In the genomic region with DNA sequence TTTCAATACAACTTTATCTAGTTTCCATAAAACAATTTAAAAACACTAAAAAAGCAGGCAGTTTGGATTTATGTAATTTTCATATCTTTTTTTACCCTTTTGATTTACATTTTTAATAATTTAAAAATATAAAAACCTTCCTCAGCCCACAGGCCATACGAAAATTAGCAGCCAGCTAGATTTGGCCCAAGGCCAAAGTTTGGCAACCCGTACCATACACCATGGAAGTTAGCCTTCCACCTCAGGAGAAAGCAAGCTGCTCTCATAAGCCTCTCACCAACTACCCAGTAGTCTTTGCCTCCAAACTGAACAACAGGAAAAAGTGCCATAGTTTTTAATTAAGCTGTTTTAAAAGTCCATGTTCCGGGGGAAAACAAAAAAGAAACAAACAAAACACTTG, we compare ENCODE assay signal across 20 cellular contexts.
DNase-seq lines count a peak whose midpoint lies in the region; ATAC-seq and TF ChIP-seq lines count a peak whose summit lies in the region.
"Had no signal": no experiment of that assay in that cellular context is flagged by ENCODE, and none has a peak within 500 bp of the region (broad histone marks: within the 10 kb centered on the region; RNA-seq: fewer than 3 reads in every experiment).

No MANE protein-coding gene starts in this region.

- H3F3A ChIP-seq in SK-N-SH (replicated peaks; ENCODE audit: insufficient read depth) = no peaks in the 10 kb centered on the region

- H3K79me2 ChIP-seq in SK-N-SH (ENCODE audit: insufficient read depth) (no peaks in the 10 kb centered on the region), osteoblast (ENCODE audit: insufficient read depth, low read length) (no peaks in the 10 kb centered on the region)

- DNase-seq in DMS 273 (lab: John Stamatoyannopoulos, UW; ENCODE audit: unreplicated experiment) = peak; percentile 48
- no peak for DNase-seq in DMS 273 treated with DMSO at 0.1 percent for 48 hours (lab: John Stamatoyannopoulos, UW)
- peak; percentile 20 for DNase-seq in SK-N-SH
- DNase-seq in NCI-H1105 treated with DMSO at 0.1 percent for 48 hours (lab: John Stamatoyannopoulos, UW) = peak; percentile 36
- DNase-seq in osteoblast (ENCODE audit: insufficient read length, low spot score, missing footprints) = peak; percentile 47
- DNase-seq in GM13976 (ENCODE audit: low spot score) = no peak
- no peak for DNase-seq in uterus
- DNase-seq: ACHN; Caco-2; CD4-positive, alpha-beta memory T cell; MG63; NCI-H146; NCI-H2029; NCI-H510A; NCI-H774; Right ventricle myocardium superior; T-helper 2 cell had no signal

- no peak overlapping the region for H3K4me2 ChIP-seq in SK-N-SH
- no peak overlapping the region for H3K4me2 ChIP-seq in osteoblast (ENCODE audit: insufficient read depth, low read length)
- H3K4me2 ChIP-seq: BLaER1 treated with 17β-estradiol and CSF1 and Interleukin-3, amounts not matched to agents 10 nM and 100 nM had no signal

- H3K4me1 ChIP-seq in SK-N-SH (ENCODE audit: control insufficient read depth in 1 of 2, insufficient read depth in 2 of 2, low read depth in 1 of 2, low read length in 1 of 2) = peaks cover 0 to 9% of the 10 kb centered on the region in 2 experiments; a peak in 2 of 4 replicates
- H3K4me1 ChIP-seq in osteoblast (ENCODE audit: insufficient read depth, low read length) = peaks cover 3% of the 10 kb centered on the region
- peaks cover 0 to 8% of the 10 kb centered on the region in 2 donors for H3K4me1 ChIP-seq in uterus
- H3K4me1 ChIP-seq: BLaER1 treated with 17β-estradiol and CSF1 and Interleukin-3, amounts not matched to agents 10 nM and 100 nM; Caco-2 had no signal

- H3K4me3 ChIP-seq in SK-N-SH (ENCODE audit: low read depth in 2 of 2, low read length in 1 of 2) (no peak overlapping the region), osteoblast (ENCODE audit: insufficient read depth, low read length) (no peak overlapping the region), uterus (no peak overlapping the region)
- H3K4me3 ChIP-seq: BLaER1 treated with 17β-estradiol and CSF1 and Interleukin-3, amounts not matched to agents 10 nM and 100 nM; MG63 had no signal

- no peaks in the 10 kb centered on the region for H3K9me2 ChIP-seq in SK-N-SH

- H3K27me3 ChIP-seq in SK-N-SH (ENCODE audit: insufficient read depth) = no peaks in the 10 kb centered on the region
- no peaks in the 10 kb centered on the region for H3K27me3 ChIP-seq in osteoblast (ENCODE audit: insufficient read depth, low read length)
- no peaks in the 10 kb centered on the region for H3K27me3 ChIP-seq in uterus
- H3K27me3 ChIP-seq: BLaER1 treated with 17β-estradiol and CSF1 and Interleukin-3, amounts not matched to agents 10 nM and 100 nM; MG63 had no signal

- intact Hi-C loops in uterus (cut with DNase I; ENCODE audit: low total_unique reads) = no loop called here

- WGBS in SK-N-SH (ENCODE audit: low lambda C conversion rate) = 33% methylated on average over 3 of the region's 3 CpGs

- no peak for TF ChIP-seq POLR2A in uterus (IDR thresholded peaks at IDR 0.05)

- no peak for ATAC-seq in SK-N-SH treated with all-trans-retinoic acid at 6 μM for 48 hours

- H3K9ac ChIP-seq in SK-N-SH = no peak overlapping the region
- H3K9ac ChIP-seq: BLaER1 treated with 17β-estradiol and CSF1 and Interleukin-3, amounts not matched to agents 10 nM and 100 nM had no signal

- TF ChIP-seq RAD21 in SK-N-SH (IDR thresholded peaks at IDR 0.05; ENCODE audit: low read length) = no peak

- H3K27ac ChIP-seq in SK-N-SH (ENCODE audit: low read depth in 2 of 2, low read length in 1 of 2) (no peak overlapping the region), osteoblast (ENCODE audit: low read depth, low read length) (no peak overlapping the region), uterus (no peak overlapping the region)
- H3K27ac ChIP-seq: 22Rv1; BLaER1 treated with 17β-estradiol and CSF1 and Interleukin-3, amounts not matched to agents 10 nM and 100 nM had no signal

- no peak overlapping the region for H2AFZ ChIP-seq in SK-N-SH (ENCODE audit: low read depth)
- H2AFZ ChIP-seq in osteoblast (ENCODE audit: low read length) = no peak overlapping the region

- no peaks in the 10 kb centered on the region for H3K9me3 ChIP-seq in SK-N-SH
- H3K9me3 ChIP-seq in osteoblast (ENCODE audit: low read depth, low read length) = no peaks in the 10 kb centered on the region
- H3K9me3 ChIP-seq in uterus = no peaks in the 10 kb centered on the region
- H3K9me3 ChIP-seq: BLaER1 treated with 17β-estradiol and CSF1 and Interleukin-3, amounts not matched to agents 10 nM and 100 nM; Caco-2; MG63 had no signal

- H4K20me1 ChIP-seq in SK-N-SH (ENCODE audit: insufficient read depth) (no peaks in the 10 kb centered on the region), osteoblast (ENCODE audit: insufficient read depth, low read length) (no peaks in the 10 kb centered on the region)
- H4K20me1 ChIP-seq: BLaER1 treated with 17β-estradiol and CSF1 and Interleukin-3, amounts not matched to agents 10 nM and 100 nM had no signal

- TF ChIP-seq EP300 in SK-N-SH (IDR thresholded peaks at IDR 0.05; ENCODE audit: borderline replicate concordance in 1 of 2, low read depth in 1 of 2, low read length in 1 of 2) = no peak

- TF ChIP-seq CTCF in SK-N-SH (IDR thresholded peaks at IDR 0.05) (no peak), osteoblast (IDR thresholded peaks at IDR 0.05; ENCODE audit: extremely low read depth, low read depth, low read length) (no peak), GM13976 (IDR thresholded peaks at IDR 0.05; ENCODE audit: borderline replicate concordance, control extremely low read depth, extremely low read depth, insufficient read depth, missing control alignments) (no peak), uterus (IDR thresholded peaks at IDR 0.05) (no peak)

- in situ Hi-C loops in GM13976 (cut with MboI; ENCODE audit: low sequenced_read_pairs, unreplicated experiment) = no loop called here

- CTCF ChIA-PET in SK-N-SH (lab: Yijun Ruan, JAX) = no interaction called here

- POLR2A ChIA-PET in SK-N-SH (lab: Yijun Ruan, JAX) = no interaction called here

- no peaks in the 10 kb centered on the region for H3K36me3 ChIP-seq in SK-N-SH (replicated peaks in 1 of 2; ENCODE audit: control insufficient read depth in 1 of 2, insufficient read depth in 2 of 2, low read length in 1 of 2)
- H3K36me3 ChIP-seq in osteoblast (ENCODE audit: insufficient read depth, low read length) = no peaks in the 10 kb centered on the region
- H3K36me3 ChIP-seq in uterus = no peaks in the 10 kb centered on the region
- H3K36me3 ChIP-seq: BLaER1 treated with 17β-estradiol and CSF1 and Interleukin-3, amounts not matched to agents 10 nM and 100 nM; MG63 had no signal

TF ChIP-seq in SK-N-SH, 30 proteins besides CTCF, POLR2A, EP300 and RAD21 (continues in another document):
- no peak for TF ChIP-seq NRF1 (IDR thresholded peaks at IDR 0.05; ENCODE audit: low read depth, low read length)
- TF ChIP-seq EZH2phosphoT487 (IDR thresholded peaks at IDR 0.05; ENCODE audit: borderline replicate concordance, low read depth) = no peak
- no peak for TF ChIP-seq TEAD4 (IDR thresholded peaks at IDR 0.05; ENCODE audit: borderline replicate concordance, insufficient read depth)
- TF ChIP-seq RCOR1 (IDR thresholded peaks at IDR 0.05; ENCODE audit: low read length) = no peak
- TF ChIP-seq TCF12 (IDR thresholded peaks at IDR 0.05) = no peak
- TF ChIP-seq, protein P1, sequence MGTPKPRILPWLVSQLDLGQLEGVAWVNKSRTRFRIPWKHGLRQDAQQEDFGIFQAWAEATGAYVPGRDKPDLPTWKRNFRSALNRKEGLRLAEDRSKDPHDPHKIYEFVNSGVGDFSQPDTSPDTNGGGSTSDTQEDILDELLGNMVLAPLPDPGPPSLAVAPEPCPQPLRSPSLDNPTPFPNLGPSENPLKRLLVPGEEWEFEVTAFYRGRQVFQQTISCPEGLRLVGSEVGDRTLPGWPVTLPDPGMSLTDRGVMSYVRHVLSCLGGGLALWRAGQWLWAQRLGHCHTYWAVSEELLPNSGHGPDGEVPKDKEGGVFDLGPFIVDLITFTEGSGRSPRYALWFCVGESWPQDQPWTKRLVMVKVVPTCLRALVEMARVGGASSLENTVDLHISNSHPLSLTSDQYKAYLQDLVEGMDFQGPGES (IDR thresholded peaks at IDR 0.05; ENCODE audit: low read depth, low read length) = no peak
- TF ChIP-seq MEF2A (IDR thresholded peaks at IDR 0.05; ENCODE audit: borderline replicate concordance, low read depth) = no peak
- no peak for TF ChIP-seq JUND (IDR thresholded peaks at IDR 0.05)
- TF ChIP-seq FOSL2 (IDR thresholded peaks at IDR 0.05; ENCODE audit: borderline replicate concordance, low read depth) = no peak
- TF ChIP-seq SIN3A (IDR thresholded peaks at IDR 0.05; ENCODE audit: borderline replicate concordance, low read depth, low read length) = no peak

TF ChIP-seq in SK-N-SH treated with all-trans-retinoic acid at 6 μM for 48 hours, 23 proteins besides CTCF, POLR2A, EP300 and RAD21 (continues in another document):
- no peak for TF ChIP-seq CSRNP3 (CRISPR knock-in tag; IDR thresholded peaks at IDR 0.05)
- TF ChIP-seq ZFP30 (CRISPR knock-in tag; IDR thresholded peaks at IDR 0.05) = no peak
- no peak for TF ChIP-seq TCF4 (CRISPR knock-in tag; IDR thresholded peaks at IDR 0.05; ENCODE audit: borderline replicate concordance)
- TF ChIP-seq, protein P2, sequence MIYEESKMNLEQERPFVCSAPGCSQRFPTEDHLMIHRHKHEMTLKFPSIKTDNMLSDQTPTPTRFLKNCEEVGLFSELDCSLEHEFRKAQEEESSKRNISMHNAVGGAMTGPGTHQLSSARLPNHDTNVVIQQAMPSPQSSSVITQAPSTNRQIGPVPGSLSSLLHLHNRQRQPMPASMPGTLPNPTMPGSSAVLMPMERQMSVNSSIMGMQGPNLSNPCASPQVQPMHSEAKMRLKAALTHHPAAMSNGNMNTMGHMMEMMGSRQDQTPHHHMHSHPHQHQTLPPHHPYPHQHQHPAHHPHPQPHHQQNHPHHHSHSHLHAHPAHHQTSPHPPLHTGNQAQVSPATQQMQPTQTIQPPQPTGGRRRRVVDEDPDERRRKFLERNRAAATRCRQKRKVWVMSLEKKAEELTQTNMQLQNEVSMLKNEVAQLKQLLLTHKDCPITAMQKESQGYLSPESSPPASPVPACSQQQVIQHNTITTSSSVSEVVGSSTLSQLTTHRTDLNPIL (CRISPR knock-in tag; IDR thresholded peaks at IDR 0.05; ENCODE audit: low read depth) = no peak
- no peak for TF ChIP-seq ARNTL (CRISPR knock-in tag; IDR thresholded peaks at IDR 0.05; ENCODE audit: borderline replicate concordance, low read depth)
- TF ChIP-seq GLIS3 (CRISPR knock-in tag; IDR thresholded peaks at IDR 0.05) = no peak
- no peak for TF ChIP-seq ZFP3 (CRISPR knock-in tag; IDR thresholded peaks at IDR 0.05)

Comparison
In these comparisons a context has a peak if more than half of its experiments do, and no peak if none do; other contexts are left out.
1. DNase-seq: peak in DMS 273 (single experiment), SK-N-SH (single experiment), NCI-H1105 treated with DMSO at 0.1 percent for 48 hours (single experiment) and osteoblast (single experiment); none in DMS 273 treated with DMSO at 0.1 percent for 48 hours (single experiment), GM13976 (single experiment) and uterus (0 of 2).